Comparison of ENCODE assay signal across 10 cellular contexts in the genomic region with DNA sequence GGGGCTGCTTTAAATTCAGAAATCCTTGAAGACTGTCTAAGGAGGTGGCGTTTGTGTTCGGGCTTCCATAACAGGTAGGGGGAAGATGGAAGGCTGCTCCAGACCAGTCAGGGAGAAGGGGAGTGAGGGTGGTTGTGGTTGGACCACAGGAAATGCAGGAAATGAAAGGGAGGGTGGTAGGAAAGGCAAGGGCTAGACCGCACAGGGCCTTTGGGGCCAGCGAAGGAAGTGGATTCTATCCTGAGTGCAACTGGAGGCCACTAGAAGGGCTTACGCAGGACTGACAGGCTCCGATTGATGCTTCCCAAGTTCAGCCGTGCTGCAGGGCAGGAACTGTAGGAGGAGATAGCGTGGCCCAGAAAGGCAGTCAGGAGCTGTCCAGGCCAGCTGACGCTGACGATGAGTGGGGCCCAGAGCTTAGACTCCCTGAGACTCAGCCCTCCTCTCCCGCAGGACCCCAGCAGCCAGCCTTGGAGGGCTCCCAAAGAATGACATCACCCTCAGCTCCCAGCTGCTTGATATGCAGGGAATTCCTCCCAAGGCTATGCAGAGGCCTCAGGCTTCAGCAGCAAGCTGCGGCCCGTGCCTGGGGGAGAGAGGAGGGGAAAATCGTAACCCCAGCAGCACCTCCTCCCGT. TPM values are rescaled to one million over a fixed set of nuclear protein-coding genes. Genes with fewer than 3 reads are reported as not detected.
DNase-seq lines count a peak whose midpoint lies in the region; ATAC-seq and TF ChIP-seq lines count a peak whose summit lies in the region.
"Had no signal": no experiment of that assay in that cellular context is flagged by ENCODE, and none has a peak within 500 bp of the region (broad histone marks: within the 10 kb centered on the region; RNA-seq: fewer than 3 reads in every experiment).

No MANE protein-coding gene starts in this region.

- H3K9me3 ChIP-seq in colonic mucosa = no peaks in the 10 kb centered on the region
- no peaks in the 10 kb centered on the region for H3K9me3 ChIP-seq in transverse colon
- no peaks in the 10 kb centered on the region for H3K9me3 ChIP-seq in prostate gland

- no peak for ATAC-seq in GM18498 (IDR thresholded peaks at IDR 0.05; ENCODE audit: unreplicated experiment)

- H3K27me3 ChIP-seq in colonic mucosa (no peaks in the 10 kb centered on the region), transverse colon (no peaks in the 10 kb centered on the region), prostate gland (replicated peaks; ENCODE audit: insufficient read depth) (no peaks in the 10 kb centered on the region)

- 28 to 52% methylated on average over 4 to 15 of the region's 15 CpGs for WGBS in transverse colon (ENCODE audit: low coverage in 1 of 2), 2 donors
- WGBS in prostate gland = 21% methylated on average over 15 of the region's 15 CpGs

- DNase-seq in M059J (ENCODE audit: low read depth) (peak; percentile 90), colonic mucosa (peak; percentile 47), left kidney (ENCODE audit: low read depth, low spot score) (peak; percentile 93), transverse colon (peak; percentile 62), LoVo (ENCODE audit: low spot score) (no peak), NCI-H1436 (lab: John Stamatoyannopoulos, UW) (no peak), prostate gland (ENCODE audit: low spot score) (no peak)

- no peak for TF ChIP-seq EP300 in transverse colon (IDR thresholded peaks at IDR 0.05; ENCODE audit: low read depth)

- H3K4me1 ChIP-seq in colonic mucosa (no peaks in the 10 kb centered on the region), transverse colon (peaks cover 0 to 14% (median 4%) of the 10 kb centered on the region in 4 donors), prostate gland (replicated peaks) (no peaks in the 10 kb centered on the region)

- in situ Hi-C loops in transverse colon (cut with MboI; ENCODE audit: low pct_ligation_motif_present in 1 of 4, low pct_unique_long_range_greater_than_20kb in 1 of 4, low sequenced_read_pairs in 3 of 4) = no loop called here

- TF ChIP-seq POLR2A in transverse colon (IDR thresholded peaks at IDR 0.05) (no peak), prostate gland (IDR thresholded peaks at IDR 0.05) (no peak)

- H3K4me3 ChIP-seq in colonic mucosa = no peak overlapping the region
- H3K4me3 ChIP-seq in transverse colon = no peak overlapping the region
- no peak overlapping the region for H3K4me3 ChIP-seq in prostate gland

- intact Hi-C loops in colonic mucosa (cut with DNase I) (no loop called here), transverse colon (cut with DNase I; ENCODE audit: low total_unique reads) (no loop called here), prostate gland (cut with DNase I) (loop anchor here (10.0 kb wide), 1 partner anchor 118 kb away; no protein-coding TSS in a partner anchor)

- H3K36me3 ChIP-seq in colonic mucosa (no peaks in the 10 kb centered on the region), transverse colon (no peaks in the 10 kb centered on the region), prostate gland (no peaks in the 10 kb centered on the region)

- H3K27ac ChIP-seq in colonic mucosa = no peak overlapping the region
- H3K27ac ChIP-seq in transverse colon = peak overlapping the region in 3 of 4 donors; percentile 14 to 58 (median 29)
- no peak overlapping the region for H3K27ac ChIP-seq in prostate gland

- H3K9ac ChIP-seq in colonic mucosa (ENCODE audit: low read depth in 2 of 2, low read length in 2 of 2) = no peak overlapping the region

- TF ChIP-seq CTCF in colonic mucosa (IDR thresholded peaks at IDR 0.05) = no peak
- no peak for TF ChIP-seq CTCF in transverse colon (IDR thresholded peaks at IDR 0.05)
- no peak for TF ChIP-seq CTCF in prostate gland (IDR thresholded peaks at IDR 0.05)

RNA-seq across cellular contexts. Expression of a gene that starts 48.8 kb away (rescaled TPM):
- 0.10 and 0.27 TPM in 2 replicates for total RNA-seq in M059J (2014; rRNA removed; shearing (Covaris generic))
- total RNA-seq in colonic mucosa (under 1 TPM; 0.24 to 0.25 TPM), transverse colon (1 to 10 TPM in 2 of 4 donors, not detected in 2; 1.2 to 2.7 TPM), prostate gland (10 to 100 TPM in 1 of 2 donors, 1 to 10 TPM in 1; 1.6 to 13.5 TPM)
- total RNA-seq: activated CD8-positive, alpha-beta memory T cell treated with anti-CD3 and anti-CD28 coated beads for 36 hours; pulmonary artery endothelial cell had no signal

Comparison
In these comparisons a context has a peak if more than half of its experiments do, and no peak if none do; other contexts are left out.
1. DNase-seq: peak in M059J (single experiment), colonic mucosa (single experiment), left kidney (single experiment) and transverse colon (single experiment); none in LoVo (single experiment), NCI-H1436 (single experiment) and prostate gland (single experiment).
2. H3K27ac ChIP-seq: peak in transverse colon (3 of 4); none in colonic mucosa (single experiment) and prostate gland (0 of 2).